Comparison of ENCODE assay signal across 9 cellular contexts in genomic region chr15:64858136-64858535, GRCh38. TPM values are rescaled to one million over a fixed set of nuclear protein-coding genes. Genes with fewer than 3 reads are reported as not detected.
A peak's percentile ranks its signal among the peaks of the same experiment; 100 is the strongest.
DNase-seq lines count a peak whose midpoint lies in the region; ATAC-seq and TF ChIP-seq lines count a peak whose summit lies in the region.
"Had no signal": no experiment of that assay in that cellular context is flagged by ENCODE, and none has a peak within 500 bp of the region (broad histone marks: within the 10 kb centered on the region; RNA-seq: fewer than 3 reads in every experiment).

No MANE protein-coding gene starts in this region.

- no peaks in the 10 kb centered on the region for H3K9me2 ChIP-seq in PC-9 (ENCODE audit: insufficient read depth)

- TF ChIP-seq CTCF in RWPE1 (conservative IDR thresholded peaks at IDR 0.05; ENCODE audit: low read depth) = no peak
- no peak for TF ChIP-seq CTCF in smooth muscle cell (IDR thresholded peaks at IDR 0.05; ENCODE audit: borderline replicate concordance, insufficient read depth, poor library complexity, severe bottlenecking)
- TF ChIP-seq CTCF in PC-9 (conservative IDR thresholded peaks at IDR 0.05) = no peak

- H3K79me2 ChIP-seq in smooth muscle cell (ENCODE audit: low read depth) (peaks cover 42% of the 10 kb centered on the region), PC-9 (ENCODE audit: low read depth) (no peaks in the 10 kb centered on the region)

- no peak overlapping the region for H3K4me3 ChIP-seq in right cardiac atrium (ENCODE audit: low read length)
- H3K4me3 ChIP-seq in smooth muscle cell = no peak overlapping the region
- no peak overlapping the region for H3K4me3 ChIP-seq in PC-9

- peaks cover 3% of the 10 kb centered on the region for H3F3A ChIP-seq in smooth muscle cell (ENCODE audit: low read depth)
- H3F3A ChIP-seq in PC-9 (ENCODE audit: insufficient read depth, low read depth) = no peaks in the 10 kb centered on the region

- H3K9ac ChIP-seq in smooth muscle cell (ENCODE audit: low read depth) = no peak overlapping the region

- ATAC-seq in right cardiac atrium = no peak
- no peak for ATAC-seq in stimulated activated naive CD8-positive, alpha-beta T cell treated with anti-CD3 and anti-CD28 coated beads, Interleukin-15, Interleukin-2, amounts not matched to agents 100 U/mL and 50 U/mL, for 24 hours
- ATAC-seq: activated naive CD4-positive, alpha-beta T cell treated with anti-CD3 and anti-CD28 coated beads, Interleukin-2, amount 50 U/mL, for 72 hours had no signal

- no peaks in the 10 kb centered on the region for H3K36me3 ChIP-seq in smooth muscle cell (ENCODE audit: low read depth)
- no peaks in the 10 kb centered on the region for H3K36me3 ChIP-seq in PC-9 (ENCODE audit: low read depth)

- peak; percentile 10 for DNase-seq in DMS 273 treated with DMSO at 0.1 percent for 48 hours (lab: John Stamatoyannopoulos, UW)
- no peak for DNase-seq in RWPE1 (ENCODE audit: low spot score)
- peak in 2 of 3 donors; percentile 72 to 75 for DNase-seq in right cardiac atrium
- no peak for DNase-seq in smooth muscle cell (lab: John Stamatoyannopoulos, UW; ENCODE audit: unreplicated experiment)
- no peak for DNase-seq in NCI-H524 (lab: John Stamatoyannopoulos, UW)
- DNase-seq in PC-9 = no peak
- no peak for DNase-seq in GM03348 (ENCODE audit: low spot score)
- DNase-seq in stimulated activated naive CD8-positive, alpha-beta T cell treated with anti-CD3 and anti-CD28 coated beads, Interleukin-15, Interleukin-2, amounts not matched to agents 100 U/mL and 50 U/mL, for 24 hours = no peak

- peaks cover 12% of the 10 kb centered on the region for H4K20me1 ChIP-seq in smooth muscle cell (ENCODE audit: low read depth)
- no peaks in the 10 kb centered on the region for H4K20me1 ChIP-seq in PC-9 (ENCODE audit: insufficient read depth)

- H3K4me2 ChIP-seq in smooth muscle cell = peak overlapping the region; percentile 35
- H3K4me2 ChIP-seq in PC-9 = no peak overlapping the region

- no TSS peak for BruUV-seq in PC-9 (replicated peaks; lab: Mats Ljungman, UMichigan)

- intact Hi-C loops in right cardiac atrium (cut with DNase I) = no loop called here
- intact Hi-C loops in PC-9 (cut with micrococcal nuclease; ENCODE audit: unreplicated experiment) = no loop called here

- H3K9me3 ChIP-seq in right cardiac atrium (ENCODE audit: control insufficient read depth, low read length) (no peaks in the 10 kb centered on the region), smooth muscle cell (replicated peaks; ENCODE audit: low read depth) (no peaks in the 10 kb centered on the region), PC-9 (ENCODE audit: insufficient read depth, low read depth) (no peaks in the 10 kb centered on the region)

- no peak overlapping the region for H2AFZ ChIP-seq in smooth muscle cell (ENCODE audit: low read depth)
- H2AFZ ChIP-seq in PC-9 = no peak overlapping the region

- H3K27ac ChIP-seq in RWPE1 = peak overlapping the region; percentile 86
- H3K27ac ChIP-seq in right cardiac atrium (ENCODE audit: low read length) = peak overlapping the region; percentile 77
- peak overlapping the region; percentile 88 for H3K27ac ChIP-seq in smooth muscle cell (ENCODE audit: low read depth)
- H3K27ac ChIP-seq in PC-9 = no peak overlapping the region

- H3K27me3 ChIP-seq in right cardiac atrium (ENCODE audit: control insufficient read depth, insufficient read depth) (no peaks in the 10 kb centered on the region), smooth muscle cell (ENCODE audit: low read depth) (no peaks in the 10 kb centered on the region), PC-9 (ENCODE audit: insufficient read depth, low read depth) (no peaks in the 10 kb centered on the region)

- POLR2A ChIA-PET in RWPE1 (lab: Yijun Ruan, JAX; ENCODE audit: low non-redundant PET) = no interaction called here
- POLR2A ChIA-PET in PC-9 (lab: Charles Lee; ENCODE audit: unreplicated experiment) = interaction anchor here (0.6 kb wide), 1 partner anchor 93 kb away, joined by 5 read pairs; no protein-coding TSS in a partner anchor

- H3K4me1 ChIP-seq in right cardiac atrium (ENCODE audit: control insufficient read depth, insufficient read depth, low read length) = peaks cover 44% of the 10 kb centered on the region
- H3K4me1 ChIP-seq in smooth muscle cell (ENCODE audit: low read depth) = peaks cover 19% of the 10 kb centered on the region
- no peaks in the 10 kb centered on the region for H3K4me1 ChIP-seq in PC-9 (replicated peaks; ENCODE audit: insufficient read depth)

- 24% methylated on average over 4 of the region's 4 CpGs for WGBS in right cardiac atrium
- 80% methylated on average over 4 of the region's 4 CpGs for WGBS in smooth muscle cell (ENCODE audit: low lambda C conversion rate)

- CTCF ChIA-PET in RWPE1 (lab: Yijun Ruan, JAX) = no interaction called here
- CTCF ChIA-PET in PC-9 (lab: Charles Lee) = interaction anchor here (0.6 kb wide), 2 partner anchors 17 to 29 kb away, joined by 3 to 4 read pairs; no protein-coding TSS in a partner anchor

RNA-seq across cellular contexts. Expression of gene PLEKHO2, which starts 16.4 kb away (rescaled TPM):
- 10 to 100 TPM; 11.6 to 22.3 (median 13.8) TPM for total RNA-seq in right cardiac atrium
- 11.7 TPM for polyA plus RNA-seq in right cardiac atrium
- 7.9 and 13.7 TPM in 2 replicates for total RNA-seq in smooth muscle cell
- 16.3 and 20.0 TPM in 2 replicates for polyA plus RNA-seq in smooth muscle cell
- total RNA-seq in PC-9 (2021) = 7.5 and 7.9 TPM in 2 replicates

RNA-seq across cellular contexts. Expression of gene PIF1, which starts 32.7 kb away (rescaled TPM):
- total RNA-seq in right cardiac atrium (1 to 10 TPM in 1 of 4 donors, under 1 TPM in 3; 0.25 to 1.1 (median 0.62) TPM), smooth muscle cell (0.40 and 1.6 TPM in 2 replicates), PC-9 (2021) (54.8 and 67.6 TPM in 2 replicates)
- polyA plus RNA-seq in right cardiac atrium (0.86 TPM), smooth muscle cell (1.5 TPM in 2 replicates)

RNA-seq across cellular contexts. Expression of gene ANKDD1A, which starts 53.6 kb away (rescaled TPM):
- 1 to 10 TPM; 3.0 to 6.0 (median 3.8) TPM for total RNA-seq in right cardiac atrium
- polyA plus RNA-seq in right cardiac atrium = 2.1 TPM
- total RNA-seq in smooth muscle cell = 1.3 and 1.7 TPM in 2 replicates
- 2.8 and 5.6 TPM in 2 replicates for polyA plus RNA-seq in smooth muscle cell
- total RNA-seq in PC-9 (2021) = 14.2 and 17.5 TPM in 2 replicates

Comparison
In these comparisons a context has a peak if more than half of its experiments do, and no peak if none do; other contexts are left out.
1. DNase-seq: peak in DMS 273 treated with DMSO at 0.1 percent for 48 hours (single experiment) and right cardiac atrium (2 of 3); none in RWPE1 (single experiment), smooth muscle cell (single experiment), NCI-H524 (0 of 2), PC-9 (0 of 2), GM03348 (single experiment) and stimulated activated naive CD8-positive, alpha-beta T cell treated with anti-CD3 and anti-CD28 coated beads, Interleukin-15, Interleukin-2, amounts not matched to agents 100 U/mL and 50 U/mL, for 24 hours (single experiment).
2. RNA of gene PIF1, which starts 32.7 kb away (total RNA-seq): 54.8 to 67.6 TPM in PC-9; 0.40 to 1.6 TPM in smooth muscle cell and 0.25 to 1.1 TPM in right cardiac atrium; every median in the first group is over 10 times any median in the second.